22 cellular contexts compared by ENCODE assay signal in genomic region chr2:53033416-53033815, GRCh38.
DNase-seq lines count a peak whose midpoint lies in the region; ATAC-seq and TF ChIP-seq lines count a peak whose summit lies in the region.
"Had no signal": no experiment of that assay in that cellular context is flagged by ENCODE, and none has a peak within 500 bp of the region (broad histone marks: within the 10 kb centered on the region; RNA-seq: fewer than 3 reads in every experiment).

No MANE protein-coding gene starts in this region.

- H3K27ac ChIP-seq in GM23248 = peak overlapping the region; percentile 13
- H3K27ac ChIP-seq in naive thymus-derived CD4-positive, alpha-beta T cell (ENCODE audit: low read depth, low read length) = no peak overlapping the region
- H3K27ac ChIP-seq: esophagus squamous epithelium, hepatocyte, pancreas, right lobe of liver, upper lobe of right lung had no signal

- ATAC-seq in naive thymus-derived CD4-positive, alpha-beta T cell = no peak
- ATAC-seq in left colon = no peak
- ATAC-seq: activated CD8-positive, alpha-beta T cell treated with anti-CD3 and anti-CD28 coated beads, Interleukin-2, amount 10 ng/mL, durations not matched to agents 7 days and 5 days; naive thymus-derived CD8-positive, alpha-beta T cell; pancreas; right lobe of liver; upper lobe of right lung had no signal

- H3K4me3 ChIP-seq in GM23248 (peak overlapping the region; percentile 2; the same call in 1 of the 2 replicates), fibroblast of the aortic adventitia (ENCODE audit: low read depth, low read length) (no peak overlapping the region)
- H3K4me3 ChIP-seq in naive thymus-derived CD4-positive, alpha-beta T cell (ENCODE audit: low read length) = no peak overlapping the region
- H3K4me3 ChIP-seq: esophagus squamous epithelium, hepatocyte, pancreas, right lobe of liver, upper lobe of right lung had no signal

- no peaks in the 10 kb centered on the region for H3K79me2 ChIP-seq in GM23248 (ENCODE audit: insufficient read depth)
- H3K79me2 ChIP-seq: hepatocyte had no signal

- CTCF ChIA-PET in naive thymus-derived CD4-positive, alpha-beta T cell (lab: Charles Lee) = no interaction called here

- TF ChIP-seq CTCF in fibroblast of the aortic adventitia (IDR thresholded peaks at IDR 0.05; ENCODE audit: insufficient read depth, low read length) = no peak

- no peaks in the 10 kb centered on the region for H3K36me3 ChIP-seq in GM23248 (ENCODE audit: low read depth)
- no peaks in the 10 kb centered on the region for H3K36me3 ChIP-seq in naive thymus-derived CD4-positive, alpha-beta T cell (ENCODE audit: control insufficient read depth in 2 of 3, insufficient read depth in 3 of 3, low read length in 3 of 3)
- H3K36me3 ChIP-seq: esophagus squamous epithelium, pancreas, right lobe of liver, upper lobe of right lung had no signal

- H3K4me2 ChIP-seq in GM23248 (ENCODE audit: unreplicated experiment) = no peak overlapping the region
- H3K4me2 ChIP-seq: hepatocyte had no signal

- H3K4me3 Mint-ChIP-seq in naive thymus-derived CD4-positive, alpha-beta T cell = no peak overlapping the region
- H3K4me3 Mint-ChIP-seq: activated CD8-positive, alpha-beta T cell treated with anti-CD3 and anti-CD28 coated beads, Interleukin-2, amount 10 ng/mL, durations not matched to agents 7 days and 5 days; naive thymus-derived CD8-positive, alpha-beta T cell had no signal

- intact Hi-C loops in naive thymus-derived CD4-positive, alpha-beta T cell (cut with micrococcal nuclease) = no loop called here
- intact Hi-C loops in left colon (cut with DNase I, micrococcal nuclease) = no loop called here

- in situ Hi-C loops in GM23248 (cut with MboI) = no loop called here

- no peak overlapping the region for H3K27ac Mint-ChIP-seq in naive thymus-derived CD4-positive, alpha-beta T cell
- H3K27ac Mint-ChIP-seq: activated CD8-positive, alpha-beta T cell treated with anti-CD3 and anti-CD28 coated beads, Interleukin-2, amount 10 ng/mL, durations not matched to agents 7 days and 5 days; naive thymus-derived CD8-positive, alpha-beta T cell had no signal

- H3K9me3 Mint-ChIP-seq in naive thymus-derived CD4-positive, alpha-beta T cell = peaks cover 0 to 12% (median 0%) of the 10 kb centered on the region in 11 donors

- no peak overlapping the region for H3K9ac ChIP-seq in GM23248

- H3K27me3 ChIP-seq in GM23248 (replicated peaks; ENCODE audit: insufficient read depth) = no peaks in the 10 kb centered on the region
- H3K27me3 ChIP-seq in naive thymus-derived CD4-positive, alpha-beta T cell (ENCODE audit: control insufficient read depth in 2 of 2, insufficient read depth in 2 of 2, low read length in 2 of 2) = no peaks in the 10 kb centered on the region
- H3K27me3 ChIP-seq: esophagus squamous epithelium, hepatocyte, pancreas, right lobe of liver, upper lobe of right lung had no signal

- H3K4me1 Mint-ChIP-seq in naive thymus-derived CD4-positive, alpha-beta T cell = no peaks in the 10 kb centered on the region
- H3K4me1 Mint-ChIP-seq: naive thymus-derived CD8-positive, alpha-beta T cell had no signal

- H3F3A ChIP-seq in GM23248 (ENCODE audit: insufficient read depth) = peaks cover 36% of the 10 kb centered on the region

- H3K27me3 Mint-ChIP-seq in naive thymus-derived CD4-positive, alpha-beta T cell = no peaks in the 10 kb centered on the region
- H3K27me3 Mint-ChIP-seq: naive thymus-derived CD8-positive, alpha-beta T cell had no signal

- DNase-seq in GM23248 (peak; percentile 82), amniotic stem cell (lab: John Stamatoyannopoulos, UW) (peak; percentile 20), fibroblast of the aortic adventitia (ENCODE audit: low read depth) (peak; percentile 51), left colon (no peak), NCI-H146 treated with DMSO at 0.1 percent for 48 hours (lab: John Stamatoyannopoulos, UW; ENCODE audit: unreplicated experiment) (no peak), NCI-H1417 (lab: John Stamatoyannopoulos, UW) (no peak)
- no peak for DNase-seq in naive thymus-derived CD4-positive, alpha-beta T cell
- DNase-seq: activated CD8-positive, alpha-beta T cell treated with anti-CD3 and anti-CD28 coated beads, Interleukin-2, amount 10 ng/mL, durations not matched to agents 7 days and 5 days; activated naive CD4-positive, alpha-beta T cell; activated T-cell treated with anti-CD3 and anti-CD28 coated beads, Interleukin-2, amount 50 U/mL, for 1 hour; C1 segment of cervical spinal cord; effector CD8-positive, alpha-beta T cell; esophagus squamous epithelium; naive thymus-derived CD8-positive, alpha-beta T cell; NCI-H146; NCI-H69; pancreas; right lobe of liver; stimulated activated CD4-positive, alpha-beta T cell treated with anti-CD3 and anti-CD28 coated beads, Interleukin-15, amount 100 ng/mL, for 24 hours; T-helper 9 cell; upper lobe of right lung had no signal

- H2AFZ ChIP-seq in GM23248 = peak overlapping the region; percentile 6; the same call in 1 of the 2 replicates
- H2AFZ ChIP-seq: hepatocyte had no signal

- H3K36me3 Mint-ChIP-seq in naive thymus-derived CD4-positive, alpha-beta T cell = no peaks in the 10 kb centered on the region
- H3K36me3 Mint-ChIP-seq: naive thymus-derived CD8-positive, alpha-beta T cell had no signal

- POLR2A ChIA-PET in naive thymus-derived CD4-positive, alpha-beta T cell (lab: Charles Lee) = no interaction called here

- no peaks in the 10 kb centered on the region for H4K20me1 ChIP-seq in GM23248 (ENCODE audit: insufficient read depth)

- no peaks in the 10 kb centered on the region for H3K9me3 ChIP-seq in GM23248 (ENCODE audit: low read depth)
- no peaks in the 10 kb centered on the region for H3K9me3 ChIP-seq in naive thymus-derived CD4-positive, alpha-beta T cell (ENCODE audit: control insufficient read depth in 2 of 3, low read length in 3 of 3)
- H3K9me3 ChIP-seq: esophagus squamous epithelium, pancreas, right lobe of liver, upper lobe of right lung had no signal

- H3K4me1 ChIP-seq in GM23248 (ENCODE audit: insufficient read depth) = peaks cover 34% of the 10 kb centered on the region
- no peaks in the 10 kb centered on the region for H3K4me1 ChIP-seq in naive thymus-derived CD4-positive, alpha-beta T cell (ENCODE audit: control insufficient read depth in 2 of 2, insufficient read depth in 2 of 2, low read length in 2 of 2)
- H3K4me1 ChIP-seq: esophagus squamous epithelium, pancreas, right lobe of liver, upper lobe of right lung had no signal

- H3K9me2 ChIP-seq in GM23248 (ENCODE audit: insufficient read depth) = no peaks in the 10 kb centered on the region

Comparison
In these comparisons a context has a peak if more than half of its experiments do, and no peak if none do; other contexts are left out.
1. DNase-seq: peak in GM23248 (single experiment), amniotic stem cell (single experiment) and fibroblast of the aortic adventitia (single experiment); none in naive thymus-derived CD4-positive, alpha-beta T cell (0 of 9), left colon (0 of 2), NCI-H146 treated with DMSO at 0.1 percent for 48 hours (single experiment) and NCI-H1417 (0 of 3).